Comparison of ENCODE assay signal across 8 cellular contexts in the genomic region with DNA sequence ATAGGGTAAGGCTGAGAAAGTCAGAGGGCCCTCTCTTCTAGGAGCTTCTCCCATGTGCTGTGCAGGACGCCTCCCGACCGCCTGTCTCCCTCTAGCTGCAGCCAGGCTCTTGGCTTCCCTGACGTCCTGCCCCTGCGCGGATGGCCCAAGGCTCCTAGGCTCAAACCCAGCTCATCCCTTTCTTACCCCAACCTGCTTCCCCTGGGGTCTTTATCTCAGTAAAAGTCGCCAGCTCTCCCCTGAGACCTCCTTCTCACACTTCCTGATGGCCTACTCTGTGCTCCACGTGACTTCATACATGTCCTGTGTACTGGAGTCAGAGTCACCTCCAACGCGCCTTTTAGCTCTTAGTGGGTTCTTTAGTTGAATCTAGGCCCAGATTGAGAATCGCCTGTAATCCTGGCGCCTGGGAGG. TPM values are rescaled to one million over a fixed set of nuclear protein-coding genes. Genes with fewer than 3 reads are reported as not detected.
A peak's percentile ranks its signal among the peaks of the same experiment; 100 is the strongest.
DNase-seq lines count a peak whose midpoint lies in the region; ATAC-seq and TF ChIP-seq lines count a peak whose summit lies in the region.

No MANE protein-coding gene starts in this region.

- POLR2A ChIA-PET in naive thymus-derived CD4-positive, alpha-beta T cell (lab: Charles Lee), result interaction anchor here (0.9 to 4.5 kb wide), 30 partner anchors 8 to 352 kb away, joined by 3 to 159 read pairs (median 6); a partner anchor contains a TSS

- peak overlapping the region; percentile 94 to 99 (median 98) for H3K27ac Mint-ChIP-seq in naive thymus-derived CD4-positive, alpha-beta T cell

- peak overlapping the region in 4 of 5 donors; percentile 90 to 94 (median 92) for H3K9ac ChIP-seq in subcutaneous abdominal adipose tissue (ENCODE audit: low read length in 5 of 5)

- H3K36me3 Mint-ChIP-seq in naive thymus-derived CD4-positive, alpha-beta T cell, result peaks cover 0 to 9% (median 0%) of the 10 kb centered on the region in 5 donors

- peaks cover 14 to 42% (median 35%) of the 10 kb centered on the region in 7 donors for H3K4me1 Mint-ChIP-seq in naive thymus-derived CD4-positive, alpha-beta T cell

- no peak for TF ChIP-seq EP300 in esophagus muscularis mucosa (IDR thresholded peaks at IDR 0.05)

- H3K4me1 ChIP-seq in esophagus muscularis mucosa (peaks cover 34 to 44% (median 35%) of the 10 kb centered on the region in 4 donors), subcutaneous abdominal adipose tissue (ENCODE audit: control insufficient read depth in 5 of 5, insufficient read depth in 5 of 5, low read length in 5 of 5) (peaks cover 2 to 30% (median 26%) of the 10 kb centered on the region in 5 donors)
- peaks cover 8 to 9% of the 10 kb centered on the region in 2 donors for H3K4me1 ChIP-seq in naive thymus-derived CD4-positive, alpha-beta T cell (ENCODE audit: control insufficient read depth in 2 of 2, insufficient read depth in 2 of 2, low read length in 2 of 2)

- H3K27me3 ChIP-seq in esophagus muscularis mucosa (no peaks in the 10 kb centered on the region), subcutaneous abdominal adipose tissue (ENCODE audit: control insufficient read depth in 5 of 5, insufficient read depth in 4 of 5, low read length in 5 of 5) (no peaks in the 10 kb centered on the region)
- H3K27me3 ChIP-seq in naive thymus-derived CD4-positive, alpha-beta T cell (ENCODE audit: control insufficient read depth in 2 of 2, insufficient read depth in 2 of 2, low read length in 2 of 2), result no peaks in the 10 kb centered on the region

- H3K9me3 ChIP-seq in esophagus muscularis mucosa (no peaks in the 10 kb centered on the region), subcutaneous abdominal adipose tissue (ENCODE audit: control insufficient read depth in 5 of 5, low read length in 5 of 5) (no peaks in the 10 kb centered on the region)
- H3K9me3 ChIP-seq in naive thymus-derived CD4-positive, alpha-beta T cell (ENCODE audit: control insufficient read depth in 2 of 3, low read length in 3 of 3), result no peaks in the 10 kb centered on the region

- no peaks in the 10 kb centered on the region for H3K27me3 Mint-ChIP-seq in naive thymus-derived CD4-positive, alpha-beta T cell

- intact Hi-C loops in esophagus muscularis mucosa (cut with DNase I), result loop anchor here (1.0 kb wide), 1 partner anchor 23 kb away; a partner anchor contains a TSS
- intact Hi-C loops in naive thymus-derived CD4-positive, alpha-beta T cell (cut with micrococcal nuclease), result loop anchor here (1.0 to 2.0 kb wide), 15 partner anchors 8 to 163 kb away; a partner anchor contains a TSS

- H3K27ac ChIP-seq in esophagus muscularis mucosa (replicated peaks in 1 of 4) (peak overlapping the region; percentile 89 to 94 (median 93)), subcutaneous abdominal adipose tissue (ENCODE audit: low read depth, low read length) (peak overlapping the region; percentile 96)
- H3K27ac ChIP-seq in naive thymus-derived CD4-positive, alpha-beta T cell (ENCODE audit: low read depth, low read length), result peak overlapping the region; percentile 98

- H3K36me3 ChIP-seq in esophagus muscularis mucosa (peaks cover 6 to 24% (median 22%) of the 10 kb centered on the region in 4 donors), subcutaneous abdominal adipose tissue (ENCODE audit: control insufficient read depth in 5 of 5, insufficient read depth in 5 of 5, low read length in 5 of 5) (peaks cover 0 to 21% (median 15%) of the 10 kb centered on the region in 5 donors)
- peaks cover 0 to 19% (median 0%) of the 10 kb centered on the region in 3 experiments for H3K36me3 ChIP-seq in naive thymus-derived CD4-positive, alpha-beta T cell (ENCODE audit: control insufficient read depth in 2 of 3, insufficient read depth in 3 of 3, low read length in 3 of 3)

- peak overlapping the region; percentile 91 to 100 (median 96) for H3K4me3 Mint-ChIP-seq in naive thymus-derived CD4-positive, alpha-beta T cell

- CTCF ChIA-PET in naive thymus-derived CD4-positive, alpha-beta T cell (lab: Charles Lee), result interaction anchor here (0.5 to 3.0 kb wide), 28 partner anchors 8 to 158 kb away, joined by 3 to 37 read pairs (median 4); a partner anchor contains a TSS

- peaks cover 0 to 1% (median 0%) of the 10 kb centered on the region in 11 donors for H3K9me3 Mint-ChIP-seq in naive thymus-derived CD4-positive, alpha-beta T cell

- TF ChIP-seq POLR2A in esophagus muscularis mucosa (IDR thresholded peaks at IDR 0.05; ENCODE audit: low read depth), result no peak

- ATAC-seq in HG03095 (IDR thresholded peaks at IDR 0.05; ENCODE audit: unreplicated experiment), result peak; percentile 43
- peak; percentile 71 for ATAC-seq in naive thymus-derived CD4-positive, alpha-beta T cell
- no peak for ATAC-seq in GM21528 (IDR thresholded peaks at IDR 0.05; ENCODE audit: low FRiP score, unreplicated experiment)

- peak overlapping the region; percentile 85 for H3K4me3 ChIP-seq in GM08714 (ENCODE audit: low read length)
- peak overlapping the region; percentile 68 to 74 (median 72) for H3K4me3 ChIP-seq in esophagus muscularis mucosa
- peak overlapping the region; percentile 60 for H3K4me3 ChIP-seq in naive thymus-derived CD4-positive, alpha-beta T cell (ENCODE audit: low read length)
- H3K4me3 ChIP-seq in subcutaneous abdominal adipose tissue (ENCODE audit: low read depth in 1 of 5, low read length in 5 of 5), result peak overlapping the region; percentile 79 to 90 (median 88)

- DNase-seq in NOMO-1 (lab: John Stamatoyannopoulos, UW; ENCODE audit: unreplicated experiment in 2 of 2), result peak; percentile 74 to 84
- peak; percentile 59 for DNase-seq in activated T-cell treated with anti-CD3 and anti-CD28 coated beads for 24 hours (ENCODE audit: low read depth)
- no peak for DNase-seq in esophagus muscularis mucosa (ENCODE audit: extremely low spot score)
- peak in 8 of 9 donors; percentile 45 to 73 (median 54) for DNase-seq in naive thymus-derived CD4-positive, alpha-beta T cell

- 35% methylated on average over 12 of the region's 12 CpGs for WGBS in esophagus muscularis mucosa

- peak; percentile 55 to 66 (median 64) for TF ChIP-seq CTCF in esophagus muscularis mucosa (IDR thresholded peaks at IDR 0.05)

RNA-seq across cellular contexts. Expression of a gene that starts 1.1 kb away (rescaled TPM):
- 10 to 100 TPM; 15.2 to 29.6 (median 22.3) TPM for total RNA-seq in esophagus muscularis mucosa
- total RNA-seq in naive thymus-derived CD4-positive, alpha-beta T cell, result 10 to 100 TPM in 4 of 5 experiments, 1 to 10 TPM in 1; 9.1 to 17.4 (median 13.8) TPM
- polyA plus RNA-seq in naive thymus-derived CD4-positive, alpha-beta T cell, result 10 to 100 TPM in 1 of 2 donors, 1 to 10 TPM in 1; 8.9 to 11.7 TPM

RNA-seq across cellular contexts. Expression of a gene that starts 9.4 kb away (rescaled TPM):
- total RNA-seq in esophagus muscularis mucosa, result 10 to 100 TPM; 46.9 to 91.5 (median 64.0) TPM
- 1 to 10 TPM; 6.0 to 8.5 (median 7.3) TPM for total RNA-seq in naive thymus-derived CD4-positive, alpha-beta T cell
- polyA plus RNA-seq in naive thymus-derived CD4-positive, alpha-beta T cell, result 1 to 10 TPM; 1.6 to 2.4 TPM

RNA-seq across cellular contexts. Expression of a gene that starts 22.4 kb away (rescaled TPM):
- 10 to 100 TPM in 3 of 4 donors, 1 to 10 TPM in 1; 8.7 to 14.0 (median 11.3) TPM for total RNA-seq in esophagus muscularis mucosa
- 10 to 100 TPM; 11.9 to 20.9 (median 19.3) TPM for total RNA-seq in naive thymus-derived CD4-positive, alpha-beta T cell
- 1 to 10 TPM; 4.5 to 6.8 TPM for polyA plus RNA-seq in naive thymus-derived CD4-positive, alpha-beta T cell

RNA-seq across cellular contexts. Expression of a gene that starts 35.7 kb away (rescaled TPM):
- total RNA-seq in esophagus muscularis mucosa, result 10 to 100 TPM; 17.6 to 33.4 (median 23.5) TPM
- total RNA-seq in naive thymus-derived CD4-positive, alpha-beta T cell, result 10 to 100 TPM in 4 of 5 experiments, 1 to 10 TPM in 1; 8.8 to 24.3 (median 16.3) TPM
- 10 to 100 TPM; 29.7 to 33.2 TPM for polyA plus RNA-seq in naive thymus-derived CD4-positive, alpha-beta T cell

RNA-seq across cellular contexts. Expression of a gene that starts 49.7 kb away (rescaled TPM):
- total RNA-seq in esophagus muscularis mucosa, result 10 to 100 TPM in 1 of 4 donors, 1 to 10 TPM in 3; 6.8 to 10.9 (median 7.3) TPM
- 10 to 100 TPM; 10.2 to 37.1 (median 21.4) TPM for total RNA-seq in naive thymus-derived CD4-positive, alpha-beta T cell
- polyA plus RNA-seq in naive thymus-derived CD4-positive, alpha-beta T cell, result 1 to 10 TPM; 2.6 to 4.4 TPM

Comparison
In these comparisons a context has a peak if more than half of its experiments do, and no peak if none do; other contexts are left out.
1. RNA of a gene that starts 9.4 kb away (total RNA-seq): 46.9 to 91.5 TPM in esophagus muscularis mucosa; 6.0 to 8.5 TPM in naive thymus-derived CD4-positive, alpha-beta T cell; every median in the first group is over 4 times any median in the second.
2. Peak in every context shown above with its lines, with median percentiles within 50 percentile points of each other: H3K4me3 ChIP-seq and H3K27ac ChIP-seq.